11 cellular contexts compared by ENCODE assay signal in genomic region chr5:167587768-167588167, GRCh38.
DNase-seq lines count a peak whose midpoint lies in the region; ATAC-seq and TF ChIP-seq lines count a peak whose summit lies in the region.
"Had no signal": no experiment of that assay in that cellular context is flagged by ENCODE, and none has a peak within 500 bp of the region (broad histone marks: within the 10 kb centered on the region; RNA-seq: fewer than 3 reads in every experiment).

No MANE protein-coding gene starts in this region.

- H4K20me1 ChIP-seq in PC-3 (ENCODE audit: low read length): no peaks in the 10 kb centered on the region

- 38% methylated on average over 2 of the region's 2 CpGs for WGBS in right cardiac atrium

- TF ChIP-seq CTCF in left ventricle myocardium inferior (IDR thresholded peaks at IDR 0.05; ENCODE audit: borderline replicate concordance) (peak; percentile 58), PC-3 (conservative IDR thresholded peaks at IDR 0.05; ENCODE audit: low read depth, low read length) (peak; percentile 45; the same call in 1 of the 2 replicates), fibroblast of the aortic adventitia (IDR thresholded peaks at IDR 0.05; ENCODE audit: insufficient read depth, low read length) (peak; percentile 65), upper lobe of right lung (IDR thresholded peaks at IDR 0.05) (peak; percentile 16), tibial artery (IDR thresholded peaks at IDR 0.05) (no peak)

- ATAC-seq in right cardiac atrium (no peak), PC-3 (peak; percentile 79), upper lobe of right lung (no peak), GM18909 (IDR thresholded peaks at IDR 0.05; ENCODE audit: poor library complexity, unreplicated experiment) (no peak)

- DNase-seq in left ventricle myocardium inferior: no peak
- DNase-seq in right cardiac atrium: no peak
- peak; percentile 50 for DNase-seq in PC-3
- peak; percentile 20 for DNase-seq in fibroblast of the aortic adventitia (ENCODE audit: low read depth)
- no peak for DNase-seq in upper lobe of right lung
- DNase-seq in NCI-H774 (lab: John Stamatoyannopoulos, UW): no peak
- no peak for DNase-seq in tibial artery
- DNase-seq: activated CD4-positive, CD25-positive, alpha-beta regulatory T cell treated with anti-CD3 and anti-CD28 coated beads, Interleukin-2, amount 50 U/mL, for 72 hours; effector CD8-positive, alpha-beta T cell had no signal

- no peaks in the 10 kb centered on the region for H3K4me1 ChIP-seq in left ventricle myocardium inferior
- peaks cover 1% of the 10 kb centered on the region for H3K4me1 ChIP-seq in right cardiac atrium (ENCODE audit: control insufficient read depth, insufficient read depth, low read length)
- no peaks in the 10 kb centered on the region for H3K4me1 ChIP-seq in PC-3 (ENCODE audit: insufficient read depth, low read length)
- H3K4me1 ChIP-seq in upper lobe of right lung: no peaks in the 10 kb centered on the region
- H3K4me1 ChIP-seq in tibial artery: no peaks in the 10 kb centered on the region

- H3K9ac ChIP-seq in PC-3 (ENCODE audit: low read length): no peak overlapping the region

- intact Hi-C loops in left ventricle myocardium inferior (cut with micrococcal nuclease): no loop called here
- intact Hi-C loops in right cardiac atrium (cut with DNase I): loop anchor here in 1 of 4 donors (10.0 kb wide), 1 partner anchor 637 kb away; no protein-coding TSS in a partner anchor
- intact Hi-C loops in PC-3 (cut with micrococcal nuclease): loop anchor here (5.0 to 10.0 kb wide), 3 partner anchors 65 to 347 kb away; no protein-coding TSS in a partner anchor
- intact Hi-C loops in upper lobe of right lung (cut with DNase I): no loop called here
- intact Hi-C loops in tibial artery (cut with DNase I; ENCODE audit: low total_unique reads): no loop called here

- H3K9me3 ChIP-seq in left ventricle myocardium inferior (replicated peaks) (no peaks in the 10 kb centered on the region), right cardiac atrium (ENCODE audit: control insufficient read depth, low read length) (no peaks in the 10 kb centered on the region), PC-3 (ENCODE audit: low read length) (no peaks in the 10 kb centered on the region), upper lobe of right lung (no peaks in the 10 kb centered on the region), tibial artery (no peaks in the 10 kb centered on the region)

- CTCF ChIA-PET in PC-3 (lab: Charles Lee): no interaction called here

- H3K27me3 ChIP-seq in left ventricle myocardium inferior (ENCODE audit: low read depth) (no peaks in the 10 kb centered on the region), right cardiac atrium (ENCODE audit: control insufficient read depth, insufficient read depth) (no peaks in the 10 kb centered on the region), PC-3 (ENCODE audit: low read length) (peaks cover 46% of the 10 kb centered on the region), upper lobe of right lung (no peaks in the 10 kb centered on the region), tibial artery (no peaks in the 10 kb centered on the region)

- H3K27ac ChIP-seq in left ventricle myocardium inferior (replicated peaks) (no peak overlapping the region), right cardiac atrium (ENCODE audit: low read length) (no peak overlapping the region), PC-3 (ENCODE audit: low read length) (no peak overlapping the region), upper lobe of right lung (no peak overlapping the region), tibial artery (no peak overlapping the region)
- H3K27ac ChIP-seq: skin epidermis had no signal

- H3K4me3 ChIP-seq in left ventricle myocardium inferior: no peak overlapping the region
- no peak overlapping the region for H3K4me3 ChIP-seq in right cardiac atrium (ENCODE audit: low read length)
- no peak overlapping the region for H3K4me3 ChIP-seq in PC-3 (ENCODE audit: low read length)
- no peak overlapping the region for H3K4me3 ChIP-seq in fibroblast of the aortic adventitia (ENCODE audit: low read depth, low read length)
- H3K4me3 ChIP-seq in upper lobe of right lung: no peak overlapping the region
- no peak overlapping the region for H3K4me3 ChIP-seq in tibial artery
- H3K4me3 ChIP-seq: skin epidermis had no signal

- no peak overlapping the region for H3K4me2 ChIP-seq in PC-3 (ENCODE audit: low read length)

- H3K9me2 ChIP-seq in PC-3 (replicated peaks; ENCODE audit: low read length): no peaks in the 10 kb centered on the region

- H3K36me3 ChIP-seq in left ventricle myocardium inferior: no peaks in the 10 kb centered on the region
- H3K36me3 ChIP-seq in PC-3 (ENCODE audit: low read depth, low read length): no peaks in the 10 kb centered on the region
- H3K36me3 ChIP-seq in upper lobe of right lung: no peaks in the 10 kb centered on the region
- no peaks in the 10 kb centered on the region for H3K36me3 ChIP-seq in tibial artery

- no peak overlapping the region for H2AFZ ChIP-seq in PC-3 (ENCODE audit: low read length)

- BruUV-seq in PC-3 (replicated peaks; lab: Mats Ljungman, UMichigan): no TSS peak

- H3K79me2 ChIP-seq in PC-3 (ENCODE audit: low read length): no peaks in the 10 kb centered on the region

- no peaks in the 10 kb centered on the region for H3F3A ChIP-seq in PC-3 (ENCODE audit: low read length, unreplicated experiment)

- POLR2A ChIA-PET in PC-3 (lab: Charles Lee; ENCODE audit: unreplicated experiment): interaction anchor here (0.6 kb wide), 1 partner anchor 91 kb away, joined by 4 read pairs; no protein-coding TSS in a partner anchor

Comparison
In these comparisons a context has a peak if more than half of its experiments do, and no peak if none do; other contexts are left out.
1. DNase-seq: peak in PC-3 (single experiment) and fibroblast of the aortic adventitia (single experiment); none in left ventricle myocardium inferior (single experiment), right cardiac atrium (0 of 3), upper lobe of right lung (single experiment), NCI-H774 (single experiment) and tibial artery (0 of 2).
2. CTCF ChIP-seq: peak in left ventricle myocardium inferior (single experiment), PC-3 (single experiment), fibroblast of the aortic adventitia (single experiment) and upper lobe of right lung (single experiment); none in tibial artery (0 of 2).